ENCODE assay signal across 1 cellular context in the genomic region with DNA sequence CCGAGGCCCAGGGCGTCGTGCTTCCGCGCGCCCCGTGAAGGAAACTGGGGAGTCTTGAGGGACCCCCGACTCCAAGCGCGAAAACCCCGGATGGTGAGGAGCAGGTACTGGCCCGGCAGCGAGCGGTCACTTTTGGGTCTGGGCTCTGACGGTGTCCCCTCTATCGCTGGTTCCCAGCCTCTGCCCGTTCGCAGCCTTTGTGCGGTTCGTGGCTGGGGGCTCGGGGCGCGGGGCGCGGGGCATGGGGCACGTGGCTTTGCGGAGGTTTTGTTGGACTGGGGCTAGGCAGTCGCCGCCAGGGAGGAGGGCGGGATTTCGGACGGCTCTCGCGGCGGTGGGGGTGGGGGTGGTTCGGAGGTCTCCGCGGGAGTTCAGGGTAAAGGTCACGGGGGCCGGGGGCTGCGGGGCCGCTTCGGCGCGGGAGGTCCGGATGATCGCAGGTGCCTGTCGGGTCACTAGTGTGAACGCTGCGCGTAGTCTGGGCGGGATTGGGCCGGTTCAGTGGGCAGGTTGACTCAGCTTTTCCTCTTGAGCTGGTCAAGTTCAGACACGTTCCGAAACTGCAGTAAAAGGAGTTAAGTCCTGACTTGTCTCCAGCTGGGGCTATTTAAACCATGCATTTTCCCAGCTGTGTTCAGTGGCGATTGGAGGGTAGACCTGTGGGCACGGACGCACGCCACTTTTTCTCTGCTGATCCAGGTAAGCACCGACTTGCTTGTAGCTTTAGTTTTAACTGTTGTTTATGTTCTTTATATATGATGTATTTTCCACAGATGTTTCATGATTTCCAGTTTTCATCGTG.
TF ChIP-seq lines count a peak whose summit lies in the region.

No MANE protein-coding gene starts in this region.

TF ChIP-seq in HepG2, 621 proteins besides CTCF, POLR2A, EP300 and RAD21 (continued from another document and continues in another):
- TF ChIP-seq, protein P1, sequence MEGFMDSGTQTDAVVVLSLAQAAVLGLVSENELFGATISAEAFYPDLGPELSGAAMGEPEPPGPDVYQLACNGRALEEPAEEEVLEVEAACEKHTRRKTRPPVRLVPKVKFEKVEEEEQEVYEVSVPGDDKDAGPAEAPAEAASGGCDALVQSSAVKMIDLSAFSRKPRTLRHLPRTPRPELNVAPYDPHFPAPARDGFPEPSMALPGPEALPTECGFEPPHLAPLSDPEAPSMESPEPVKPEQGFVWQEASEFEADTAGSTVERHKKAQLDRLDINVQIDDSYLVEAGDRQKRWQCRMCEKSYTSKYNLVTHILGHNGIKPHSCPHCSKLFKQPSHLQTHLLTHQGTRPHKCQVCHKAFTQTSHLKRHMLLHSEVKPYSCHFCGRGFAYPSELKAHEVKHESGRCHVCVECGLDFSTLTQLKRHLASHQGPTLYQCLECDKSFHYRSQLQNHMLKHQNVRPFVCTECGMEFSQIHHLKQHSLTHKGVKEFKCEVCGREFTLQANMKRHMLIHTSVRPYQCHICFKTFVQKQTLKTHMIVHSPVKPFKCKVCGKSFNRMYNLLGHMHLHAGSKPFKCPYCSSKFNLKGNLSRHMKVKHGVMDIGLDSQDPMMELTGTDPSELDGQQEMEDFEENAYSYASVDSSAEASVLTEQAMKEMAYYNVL (CRISPR knock-in tag; IDR thresholded peaks at IDR 0.05; ENCODE audit: borderline replicate concordance), result peak; percentile 71
- TF ChIP-seq ZNF383 (CRISPR knock-in tag; IDR thresholded peaks at IDR 0.05; ENCODE audit: borderline replicate concordance) (no peak), NR1H2 (CRISPR knock-in tag; IDR thresholded peaks at IDR 0.05; ENCODE audit: borderline replicate concordance, low read depth) (0 out of 2 replicates have a peak, but pooled peaks have one; percentile 48), CHD2 (IDR thresholded peaks at IDR 0.05; ENCODE audit: low read depth, low read length) (peak; percentile 83), NFATC3 (CRISPR knock-in tag; IDR thresholded peaks at IDR 0.05) (no peak), SMC3 (IDR thresholded peaks at IDR 0.05; ENCODE audit: low read length) (no peak), ZNF138 (CRISPR knock-in tag; IDR thresholded peaks at IDR 0.05; ENCODE audit: low read depth) (0 out of 2 replicates have a peak, but pooled peaks have one; percentile 15), ZFYVE20 (CRISPR knock-in tag; IDR thresholded peaks at IDR 0.05; ENCODE audit: borderline replicate concordance, low read depth) (no peak), HOXA3 (CRISPR knock-in tag; IDR thresholded peaks at IDR 0.05) (peak; percentile 82), ZNF501 (CRISPR knock-in tag; IDR thresholded peaks at IDR 0.05) (no peak), PHF5A (CRISPR knock-in tag; IDR thresholded peaks at IDR 0.05; ENCODE audit: low read depth, unreplicated experiment) (no peak), GTF2F1 (IDR thresholded peaks at IDR 0.05; ENCODE audit: low read length) (0 out of 2 replicates have a peak, but pooled peaks have one; percentile 28), KLF12 (CRISPR knock-in tag; IDR thresholded peaks at IDR 0.05; ENCODE audit: borderline replicate concordance) (no peak), ZFP36L1 (CRISPR knock-in tag; IDR thresholded peaks at IDR 0.05) (no peak), ZNF24 (IDR thresholded peaks at IDR 0.05) (no peak), ZNF484 (CRISPR knock-in tag; IDR thresholded peaks at IDR 0.05; ENCODE audit: borderline replicate concordance, low read depth) (no peak), GPN1 (CRISPR knock-in tag; IDR thresholded peaks at IDR 0.05; ENCODE audit: borderline replicate concordance) (no peak), CCDC6 (CRISPR knock-in tag; IDR thresholded peaks at IDR 0.05) (peak; percentile 27; the same call in 1 of the 2 replicates), SNAI1 (CRISPR knock-in tag; IDR thresholded peaks at IDR 0.05; ENCODE audit: borderline replicate concordance) (peak; percentile 91; the same call in 1 of the 2 replicates), PCBP2 (optimal IDR thresholded peaks at IDR 0.05; ENCODE audit: low read depth, low read length, poor library complexity, severe bottlenecking) (no peak), ZNF75D (CRISPR knock-in tag; IDR thresholded peaks at IDR 0.05; ENCODE audit: borderline replicate concordance) (no peak), ZNF17 (CRISPR knock-in tag; IDR thresholded peaks at IDR 0.05) (no peak), ZNF879 (CRISPR knock-in tag; IDR thresholded peaks at IDR 0.05) (peak; percentile 45; the same call in 1 of the 2 replicates), RCOR2 (CRISPR knock-in tag; IDR thresholded peaks at IDR 0.05) (no peak; the same call in 1 of the 2 replicates), ZNF614 (CRISPR knock-in tag; IDR thresholded peaks at IDR 0.05; ENCODE audit: borderline replicate concordance) (no peak), NFKB2 (CRISPR knock-in tag; IDR thresholded peaks at IDR 0.05; ENCODE audit: borderline replicate concordance) (0 out of 2 replicates have a peak, but pooled peaks have one; percentile 38), CC2D1A (CRISPR knock-in tag; IDR thresholded peaks at IDR 0.05) (peak; percentile 59; the same call in 1 of the 2 replicates), NR2F6 (IDR thresholded peaks at IDR 0.05) (peak; percentile 88), NR2F6 (CRISPR knock-in tag; IDR thresholded peaks at IDR 0.05) (peak; percentile 96), POLR2AphosphoS2 (IDR thresholded peaks at IDR 0.05; ENCODE audit: low read depth, low read length) (no peak), MEIS1 (CRISPR knock-in tag; IDR thresholded peaks at IDR 0.05; ENCODE audit: borderline replicate concordance) (no peak), MTA1 (CRISPR knock-in tag; IDR thresholded peaks at IDR 0.05; ENCODE audit: borderline replicate concordance) (0 out of 2 replicates have a peak, but pooled peaks have one; percentile 16), HMGA1 (CRISPR knock-in tag; conservative IDR thresholded peaks at IDR 0.05) (no peak), KLF6 (CRISPR knock-in tag; IDR thresholded peaks at IDR 0.05) (peak; percentile 76; the same call in 1 of the 2 replicates), ZNF782 (CRISPR knock-in tag; IDR thresholded peaks at IDR 0.05; ENCODE audit: borderline replicate concordance) (no peak; the same call in 1 of the 2 replicates), BHLHE40 (IDR thresholded peaks at IDR 0.05; ENCODE audit: low read length) (no peak; the same call in 1 of the 2 replicates)
- TF ChIP-seq, protein P2, sequence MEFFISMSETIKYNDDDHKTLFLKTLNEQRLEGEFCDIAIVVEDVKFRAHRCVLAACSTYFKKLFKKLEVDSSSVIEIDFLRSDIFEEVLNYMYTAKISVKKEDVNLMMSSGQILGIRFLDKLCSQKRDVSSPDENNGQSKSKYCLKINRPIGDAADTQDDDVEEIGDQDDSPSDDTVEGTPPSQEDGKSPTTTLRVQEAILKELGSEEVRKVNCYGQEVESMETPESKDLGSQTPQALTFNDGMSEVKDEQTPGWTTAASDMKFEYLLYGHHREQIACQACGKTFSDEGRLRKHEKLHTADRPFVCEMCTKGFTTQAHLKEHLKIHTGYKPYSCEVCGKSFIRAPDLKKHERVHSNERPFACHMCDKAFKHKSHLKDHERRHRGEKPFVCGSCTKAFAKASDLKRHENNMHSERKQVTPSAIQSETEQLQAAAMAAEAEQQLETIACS (CRISPR knock-in tag; IDR thresholded peaks at IDR 0.05), result no peak
- TF ChIP-seq, protein P3, sequence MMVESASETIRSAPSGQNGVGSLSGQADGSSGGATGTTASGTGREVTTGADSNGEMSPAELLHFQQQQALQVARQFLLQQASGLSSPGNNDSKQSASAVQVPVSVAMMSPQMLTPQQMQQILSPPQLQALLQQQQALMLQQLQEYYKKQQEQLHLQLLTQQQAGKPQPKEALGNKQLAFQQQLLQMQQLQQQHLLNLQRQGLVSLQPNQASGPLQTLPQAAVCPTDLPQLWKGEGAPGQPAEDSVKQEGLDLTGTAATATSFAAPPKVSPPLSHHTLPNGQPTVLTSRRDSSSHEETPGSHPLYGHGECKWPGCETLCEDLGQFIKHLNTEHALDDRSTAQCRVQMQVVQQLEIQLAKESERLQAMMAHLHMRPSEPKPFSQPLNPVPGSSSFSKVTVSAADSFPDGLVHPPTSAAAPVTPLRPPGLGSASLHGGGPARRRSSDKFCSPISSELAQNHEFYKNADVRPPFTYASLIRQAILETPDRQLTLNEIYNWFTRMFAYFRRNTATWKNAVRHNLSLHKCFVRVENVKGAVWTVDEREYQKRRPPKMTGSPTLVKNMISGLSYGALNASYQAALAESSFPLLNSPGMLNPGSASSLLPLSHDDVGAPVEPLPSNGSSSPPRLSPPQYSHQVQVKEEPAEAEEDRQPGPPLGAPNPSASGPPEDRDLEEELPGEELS (CRISPR knock-in tag; IDR thresholded peaks at IDR 0.05), result peak; percentile 81
- TF ChIP-seq, protein P4, sequence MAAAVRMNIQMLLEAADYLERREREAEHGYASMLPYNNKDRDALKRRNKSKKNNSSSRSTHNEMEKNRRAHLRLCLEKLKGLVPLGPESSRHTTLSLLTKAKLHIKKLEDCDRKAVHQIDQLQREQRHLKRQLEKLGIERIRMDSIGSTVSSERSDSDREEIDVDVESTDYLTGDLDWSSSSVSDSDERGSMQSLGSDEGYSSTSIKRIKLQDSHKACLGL (CRISPR knock-in tag; IDR thresholded peaks at IDR 0.05), result peak; percentile 47; the same call in 1 of the 2 replicates
- TF ChIP-seq, protein P5, sequence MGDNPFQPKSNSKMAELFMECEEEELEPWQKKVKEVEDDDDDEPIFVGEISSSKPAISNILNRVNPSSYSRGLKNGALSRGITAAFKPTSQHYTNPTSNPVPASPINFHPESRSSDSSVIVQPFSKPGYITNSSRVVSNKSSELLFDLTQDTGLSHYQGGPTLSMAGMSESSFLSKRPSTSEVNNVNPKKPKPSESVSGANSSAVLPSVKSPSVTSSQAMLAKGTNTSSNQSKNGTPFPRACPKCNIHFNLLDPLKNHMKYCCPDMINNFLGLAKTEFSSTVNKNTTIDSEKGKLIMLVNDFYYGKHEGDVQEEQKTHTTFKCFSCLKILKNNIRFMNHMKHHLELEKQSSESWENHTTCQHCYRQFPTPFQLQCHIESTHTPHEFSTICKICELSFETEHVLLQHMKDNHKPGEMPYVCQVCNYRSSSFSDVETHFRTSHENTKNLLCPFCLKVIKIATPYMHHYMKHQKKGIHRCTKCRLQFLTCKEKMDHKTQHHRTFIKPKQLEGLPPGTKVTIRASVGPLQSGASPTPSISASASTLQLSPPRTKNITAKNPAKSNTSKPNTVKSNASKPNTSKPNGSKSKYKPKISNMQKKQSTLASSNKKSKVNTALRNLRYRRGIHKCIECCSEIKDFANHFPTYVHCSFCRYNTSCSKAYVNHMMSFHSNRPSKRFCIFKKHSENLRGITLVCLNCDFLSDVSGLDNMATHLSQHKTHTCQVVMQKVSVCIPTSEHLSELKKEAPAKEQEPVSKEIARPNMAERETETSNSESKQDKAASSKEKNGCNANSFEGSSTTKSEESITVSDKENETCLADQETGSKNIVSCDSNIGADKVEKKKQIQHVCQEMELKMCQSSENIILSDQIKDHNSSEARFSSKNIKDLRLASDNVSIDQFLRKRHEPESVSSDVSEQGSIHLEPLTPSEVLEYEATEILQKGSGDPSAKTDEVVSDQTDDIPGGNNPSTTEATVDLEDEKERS (CRISPR knock-in tag; IDR thresholded peaks at IDR 0.05), result peak; percentile 75; the same call in 1 of the 2 replicates
- TF ChIP-seq, protein P6, sequence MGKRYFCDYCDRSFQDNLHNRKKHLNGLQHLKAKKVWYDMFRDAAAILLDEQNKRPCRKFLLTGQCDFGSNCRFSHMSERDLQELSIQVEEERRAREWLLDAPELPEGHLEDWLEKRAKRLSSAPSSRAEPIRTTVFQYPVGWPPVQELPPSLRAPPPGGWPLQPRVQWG (CRISPR knock-in tag; IDR thresholded peaks at IDR 0.05; ENCODE audit: borderline replicate concordance, low read depth), result peak; percentile 86; the same call in 1 of the 2 replicates
- TF ChIP-seq, protein P7, sequence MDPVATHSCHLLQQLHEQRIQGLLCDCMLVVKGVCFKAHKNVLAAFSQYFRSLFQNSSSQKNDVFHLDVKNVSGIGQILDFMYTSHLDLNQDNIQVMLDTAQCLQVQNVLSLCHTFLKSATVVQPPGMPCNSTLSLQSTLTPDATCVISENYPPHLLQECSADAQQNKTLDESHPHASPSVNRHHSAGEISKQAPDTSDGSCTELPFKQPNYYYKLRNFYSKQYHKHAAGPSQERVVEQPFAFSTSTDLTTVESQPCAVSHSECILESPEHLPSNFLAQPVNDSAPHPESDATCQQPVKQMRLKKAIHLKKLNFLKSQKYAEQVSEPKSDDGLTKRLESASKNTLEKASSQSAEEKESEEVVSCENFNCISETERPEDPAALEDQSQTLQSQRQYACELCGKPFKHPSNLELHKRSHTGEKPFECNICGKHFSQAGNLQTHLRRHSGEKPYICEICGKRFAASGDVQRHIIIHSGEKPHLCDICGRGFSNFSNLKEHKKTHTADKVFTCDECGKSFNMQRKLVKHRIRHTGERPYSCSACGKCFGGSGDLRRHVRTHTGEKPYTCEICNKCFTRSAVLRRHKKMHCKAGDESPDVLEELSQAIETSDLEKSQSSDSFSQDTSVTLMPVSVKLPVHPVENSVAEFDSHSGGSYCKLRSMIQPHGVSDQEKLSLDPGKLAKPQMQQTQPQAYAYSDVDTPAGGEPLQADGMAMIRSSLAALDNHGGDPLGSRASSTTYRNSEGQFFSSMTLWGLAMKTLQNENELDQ (CRISPR knock-in tag; IDR thresholded peaks at IDR 0.05; ENCODE audit: borderline replicate concordance), result no peak
- TF ChIP-seq, protein P8, sequence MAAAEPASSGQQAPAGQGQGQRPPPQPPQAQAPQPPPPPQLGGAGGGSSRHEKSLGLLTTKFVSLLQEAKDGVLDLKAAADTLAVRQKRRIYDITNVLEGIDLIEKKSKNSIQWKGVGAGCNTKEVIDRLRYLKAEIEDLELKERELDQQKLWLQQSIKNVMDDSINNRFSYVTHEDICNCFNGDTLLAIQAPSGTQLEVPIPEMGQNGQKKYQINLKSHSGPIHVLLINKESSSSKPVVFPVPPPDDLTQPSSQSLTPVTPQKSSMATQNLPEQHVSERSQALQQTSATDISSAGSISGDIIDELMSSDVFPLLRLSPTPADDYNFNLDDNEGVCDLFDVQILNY (CRISPR knock-in tag; conservative IDR thresholded peaks at IDR 0.05), result no peak
- TF ChIP-seq, protein P9, sequence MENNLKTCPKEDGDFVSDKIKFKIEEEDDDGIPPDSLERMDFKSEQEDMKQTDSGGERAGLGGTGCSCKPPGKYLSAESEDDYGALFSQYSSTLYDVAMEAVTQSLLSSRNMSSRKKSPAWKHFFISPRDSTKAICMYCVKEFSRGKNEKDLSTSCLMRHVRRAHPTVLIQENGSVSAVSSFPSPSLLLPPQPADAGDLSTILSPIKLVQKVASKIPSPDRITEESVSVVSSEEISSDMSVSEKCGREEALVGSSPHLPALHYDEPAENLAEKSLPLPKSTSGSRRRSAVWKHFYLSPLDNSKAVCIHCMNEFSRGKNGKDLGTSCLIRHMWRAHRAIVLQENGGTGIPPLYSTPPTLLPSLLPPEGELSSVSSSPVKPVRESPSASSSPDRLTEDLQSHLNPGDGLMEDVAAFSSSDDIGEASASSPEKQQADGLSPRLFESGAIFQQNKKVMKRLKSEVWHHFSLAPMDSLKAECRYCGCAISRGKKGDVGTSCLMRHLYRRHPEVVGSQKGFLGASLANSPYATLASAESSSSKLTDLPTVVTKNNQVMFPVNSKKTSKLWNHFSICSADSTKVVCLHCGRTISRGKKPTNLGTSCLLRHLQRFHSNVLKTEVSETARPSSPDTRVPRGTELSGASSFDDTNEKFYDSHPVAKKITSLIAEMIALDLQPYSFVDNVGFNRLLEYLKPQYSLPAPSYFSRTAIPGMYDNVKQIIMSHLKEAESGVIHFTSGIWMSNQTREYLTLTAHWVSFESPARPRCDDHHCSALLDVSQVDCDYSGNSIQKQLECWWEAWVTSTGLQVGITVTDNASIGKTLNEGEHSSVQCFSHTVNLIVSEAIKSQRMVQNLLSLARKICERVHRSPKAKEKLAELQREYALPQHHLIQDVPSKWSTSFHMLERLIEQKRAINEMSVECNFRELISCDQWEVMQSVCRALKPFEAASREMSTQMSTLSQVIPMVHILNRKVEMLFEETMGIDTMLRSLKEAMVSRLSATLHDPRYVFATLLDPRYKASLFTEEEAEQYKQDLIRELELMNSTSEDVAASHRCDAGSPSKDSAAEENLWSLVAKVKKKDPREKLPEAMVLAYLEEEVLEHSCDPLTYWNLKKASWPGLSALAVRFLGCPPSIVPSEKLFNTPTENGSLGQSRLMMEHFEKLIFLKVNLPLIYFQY (CRISPR knock-in tag; IDR thresholded peaks at IDR 0.05; ENCODE audit: borderline replicate concordance), result peak; percentile 95; the same call in 1 of the 2 replicates
